In the genomic region with DNA sequence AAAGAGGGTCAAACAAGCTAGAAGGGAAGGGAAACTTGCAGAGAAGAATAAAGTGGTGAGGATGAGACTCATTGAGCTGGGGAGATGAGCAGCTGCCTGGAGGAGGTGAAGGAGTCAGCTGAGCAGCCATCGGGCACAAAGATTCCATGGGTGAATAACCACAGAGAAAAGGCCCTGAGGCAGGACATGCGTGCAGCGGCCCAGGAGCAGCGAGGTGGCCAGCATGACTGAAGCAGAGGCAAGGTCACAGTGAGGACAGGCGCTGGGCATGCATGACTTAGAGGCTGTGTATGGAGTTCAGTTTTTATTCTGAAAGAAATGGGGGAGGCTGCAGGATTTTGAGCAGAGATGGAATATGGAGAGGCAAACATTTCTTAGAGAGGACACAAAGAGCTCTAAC, we compare ENCODE assay signal across 21 cellular contexts. TPM values are rescaled to one million over a fixed set of nuclear protein-coding genes. Genes with fewer than 3 reads are reported as not detected.
DNase-seq lines count a peak whose midpoint lies in the region; ATAC-seq and TF ChIP-seq lines count a peak whose summit lies in the region.
"Had no signal": no experiment of that assay in that cellular context is flagged by ENCODE, and none has a peak within 500 bp of the region (broad histone marks: within the 10 kb centered on the region; RNA-seq: fewer than 3 reads in every experiment).

No MANE protein-coding gene starts in this region.

- peaks cover 4% of the 10 kb centered on the region for H3K36me3 Mint-ChIP-seq in MCF 10A (ENCODE audit: insufficient read depth, unreplicated experiment)
- no peaks in the 10 kb centered on the region for H3K36me3 Mint-ChIP-seq in CD4-positive, alpha-beta T cell (ENCODE audit: low read depth)
- H3K36me3 Mint-ChIP-seq: T-cell had no signal

- no peaks in the 10 kb centered on the region for H3K9me3 ChIP-seq in breast epithelium
- no peaks in the 10 kb centered on the region for H3K9me3 ChIP-seq in PC-9 (ENCODE audit: insufficient read depth, low read depth)
- no peaks in the 10 kb centered on the region for H3K9me3 ChIP-seq in CD4-positive, alpha-beta T cell (ENCODE audit: control insufficient read depth, low read length)
- H3K9me3 ChIP-seq: Caco-2 had no signal

- H3K9me2 ChIP-seq in PC-9 (ENCODE audit: insufficient read depth), result no peaks in the 10 kb centered on the region

- POLR2A ChIA-PET in MCF 10A (lab: Yijun Ruan, JAX), result no interaction called here
- POLR2A ChIA-PET in PC-9 (lab: Charles Lee; ENCODE audit: unreplicated experiment), result interaction anchor here (0.6 kb wide), 1 partner anchor 293 kb away, joined by 4 read pairs; no protein-coding TSS in a partner anchor
- POLR2A ChIA-PET in CD4-positive, alpha-beta T cell (lab: Charles Lee), result no interaction called here
- POLR2A ChIA-PET in HEK293T (lab: Yijun Ruan, JAX), result no interaction called here

- no peaks in the 10 kb centered on the region for H3K4me1 ChIP-seq in breast epithelium
- H3K4me1 ChIP-seq in PC-9 (replicated peaks; ENCODE audit: insufficient read depth), result peaks cover 17% of the 10 kb centered on the region
- H3K4me1 ChIP-seq: Caco-2 had no signal

- no peak overlapping the region for H3K4me3 ChIP-seq in breast epithelium
- no peak overlapping the region for H3K4me3 ChIP-seq in PC-9
- H3K4me3 ChIP-seq in epithelial cell of proximal tubule (ENCODE audit: low read depth, low read length), result no peak overlapping the region
- H3K4me3 ChIP-seq: skin epidermis had no signal

- no peaks in the 10 kb centered on the region for H3K27me3 Mint-ChIP-seq in MCF 10A (ENCODE audit: insufficient read depth, unreplicated experiment)
- H3K27me3 Mint-ChIP-seq in CD4-positive, alpha-beta T cell, result no peaks in the 10 kb centered on the region

- no peaks in the 10 kb centered on the region for H3K79me2 ChIP-seq in PC-9 (ENCODE audit: low read depth)

- peak; percentile 32 for DNase-seq in MCF 10A (ENCODE audit: unreplicated experiment)
- no peak for DNase-seq in breast epithelium (ENCODE audit: low spot score in 2 of 2)
- DNase-seq in PC-9, result peak; percentile 33 to 60
- DNase-seq in epithelial cell of proximal tubule (ENCODE audit: low read depth), result peak; percentile 60
- DNase-seq in ureter (ENCODE audit: low spot score), result no peak
- no peak for DNase-seq in NCI-H2029 treated with DMSO at 0.1 percent for 48 hours (lab: John Stamatoyannopoulos, UW)
- no peak for DNase-seq in CD4-positive, alpha-beta T cell
- no peak for DNase-seq in HEK293T (ENCODE audit: extremely low spot score)
- DNase-seq: activated CD4-positive, alpha-beta T cell treated with anti-CD3 and anti-CD28 coated beads for 1 hour; activated gamma-delta T cell; AML-193; Caco-2; mesendoderm; NCI-H1930; NCI-H345; NCI-H82; SHP77 treated with DMSO at 0.1 percent for 48 hours; T-cell had no signal

- H2AFZ ChIP-seq in PC-9, result no peak overlapping the region

- intact Hi-C loops in MCF 10A (cut with micrococcal nuclease) (no loop called here), breast epithelium (cut with DNase I; ENCODE audit: low total_unique reads) (no loop called here), PC-9 (cut with micrococcal nuclease; ENCODE audit: unreplicated experiment) (no loop called here)
- intact Hi-C loops in CD4-positive, alpha-beta T cell (cut with DNase I, micrococcal nuclease), result no loop called here

- H3F3A ChIP-seq in PC-9 (ENCODE audit: insufficient read depth, low read depth), result 0 out of 2 replicates have a peak, but pooled peaks cover 2% of the 10 kb centered on the region

- H3K9me3 Mint-ChIP-seq in MCF 10A (ENCODE audit: unreplicated experiment), result no peaks in the 10 kb centered on the region
- H3K9me3 Mint-ChIP-seq in CD4-positive, alpha-beta T cell, result no peaks in the 10 kb centered on the region
- H3K9me3 Mint-ChIP-seq: T-cell had no signal

- TF ChIP-seq CTCF in MCF 10A (IDR thresholded peaks at IDR 0.05; ENCODE audit: unreplicated experiment) (no peak), breast epithelium (IDR thresholded peaks at IDR 0.05) (no peak), PC-9 (conservative IDR thresholded peaks at IDR 0.05) (no peak), epithelial cell of proximal tubule (conservative IDR thresholded peaks at IDR 0.05; ENCODE audit: low read depth, low read length) (no peak)
- no peak for TF ChIP-seq CTCF in CD4-positive, alpha-beta T cell (IDR thresholded peaks at IDR 0.05)

- no TSS peak for BruUV-seq in MCF 10A (replicated peaks; lab: Mats Ljungman, UMichigan)
- no TSS peak for BruUV-seq in PC-9 (replicated peaks; lab: Mats Ljungman, UMichigan)

- H3K27ac ChIP-seq in breast epithelium (no peak overlapping the region), PC-9 (no peak overlapping the region)
- H3K27ac ChIP-seq in CD4-positive, alpha-beta T cell (ENCODE audit: low read depth, low read length), result no peak overlapping the region

- no peak for ATAC-seq in CD4-positive, alpha-beta T cell (ENCODE audit: poor library complexity)
- ATAC-seq: left lobe of liver, T-cell had no signal

- CTCF ChIA-PET in MCF 10A (lab: Yijun Ruan, JAX) (interaction anchor here (0.6 to 2.4 kb wide), 5 partner anchors 14 to 571 kb away, joined by 3 to 8 read pairs (median 3); no protein-coding TSS in a partner anchor), PC-9 (lab: Charles Lee) (no interaction called here), HEK293T (lab: Yijun Ruan, JAX) (no interaction called here)
- CTCF ChIA-PET in CD4-positive, alpha-beta T cell (lab: Charles Lee), result no interaction called here

- H3K4me3 Mint-ChIP-seq in MCF 10A (ENCODE audit: unreplicated experiment), result no peak overlapping the region
- H3K4me3 Mint-ChIP-seq in CD4-positive, alpha-beta T cell, result no peak overlapping the region
- H3K4me3 Mint-ChIP-seq: T-cell had no signal

- H3K4me2 ChIP-seq in PC-9, result peak overlapping the region; percentile 23; the same call in 1 of the 2 replicates

- peaks cover 7% of the 10 kb centered on the region for H3K4me1 Mint-ChIP-seq in MCF 10A (ENCODE audit: insufficient read depth, unreplicated experiment)
- no peaks in the 10 kb centered on the region for H3K4me1 Mint-ChIP-seq in CD4-positive, alpha-beta T cell (ENCODE audit: low read depth)

- H3K27ac Mint-ChIP-seq in MCF 10A (ENCODE audit: low read depth, unreplicated experiment), result no peak overlapping the region
- no peak overlapping the region for H3K27ac Mint-ChIP-seq in CD4-positive, alpha-beta T cell
- H3K27ac Mint-ChIP-seq: T-cell had no signal

- H4K20me1 ChIP-seq in PC-9 (ENCODE audit: insufficient read depth), result no peaks in the 10 kb centered on the region

- H3K27me3 ChIP-seq in breast epithelium, result no peaks in the 10 kb centered on the region
- no peaks in the 10 kb centered on the region for H3K27me3 ChIP-seq in PC-9 (ENCODE audit: insufficient read depth, low read depth)
- no peaks in the 10 kb centered on the region for H3K27me3 ChIP-seq in CD4-positive, alpha-beta T cell (ENCODE audit: control insufficient read depth, insufficient read depth, low read length)

- no peak for TF ChIP-seq POLR2A in breast epithelium (IDR thresholded peaks at IDR 0.05)

- H3K36me3 ChIP-seq in breast epithelium (no peaks in the 10 kb centered on the region), PC-9 (ENCODE audit: low read depth) (no peaks in the 10 kb centered on the region)

TF ChIP-seq in HEK293T, 16 proteins besides CTCF, POLR2A, EP300 and RAD21:
- TF ChIP-seq HDGF (IDR thresholded peaks at IDR 0.05; ENCODE audit: borderline replicate concordance) (no peak), FOXA1 (IDR thresholded peaks at IDR 0.05) (no peak)
TF ChIP-seq in HEK293T: peak in this region for 0.

RNA-seq across cellular contexts. Expression of a gene that starts 24.9 kb away (rescaled TPM):
- not detected in 2 replicates for total RNA-seq in MCF 10A (2022)
- 1 to 10 TPM; 5.2 to 9.6 (median 7.3) TPM for total RNA-seq in breast epithelium
- total RNA-seq in PC-9 (2021), result 0.50 TPM in 1 of 2 replicates, not detected in the other
- total RNA-seq in epithelial cell of proximal tubule, result 1.7 and 9.0 TPM in 2 replicates
- 3.4 TPM for total RNA-seq in ureter
- under 1 TPM in 1 of 2 experiments, not detected in 1; 0.08 TPM for total RNA-seq in CD4-positive, alpha-beta T cell
- total RNA-seq: OCI-LY7, T-cell had no signal

Comparison
In these comparisons a context has a peak if more than half of its experiments do, and no peak if none do; other contexts are left out.
1. DNase-seq: peak in MCF 10A (single experiment), PC-9 (2 of 2) and epithelial cell of proximal tubule (single experiment); none in breast epithelium (0 of 2), ureter (single experiment), NCI-H2029 treated with DMSO at 0.1 percent for 48 hours (single experiment), CD4-positive, alpha-beta T cell (0 of 10) and HEK293T (single experiment).